ENCODE assay signal across 23 cellular contexts in genomic region chr18:30150466-30151019, GRCh38.
DNase-seq lines count a peak whose midpoint lies in the region; FAIRE-seq and TF ChIP-seq lines count a peak whose summit lies in the region.
"Had no signal": no experiment of that assay in that cellular context is flagged by ENCODE, and none has a peak within 500 bp of the region (broad histone marks: within the 10 kb centered on the region; RNA-seq: fewer than 3 reads in every experiment).

No MANE protein-coding gene starts in this region.

- FAIRE-seq in D721Med (lab: Jason Lieb, UNC): peak; percentile 87
- FAIRE-seq: GM12878, GM19239, H1 had no signal

- TF ChIP-seq CTCF in D721Med (IDR thresholded peaks at IDR 0.05; ENCODE audit: insufficient read depth, missing control alignments): no peak
- TF ChIP-seq CTCF in LNCaP clone FGC (IDR thresholded peaks at IDR 0.05; ENCODE audit: control insufficient read depth, extremely low read depth, insufficient read depth): no peak

- no peak overlapping the region for H3K4me3 ChIP-seq in LNCaP clone FGC (ENCODE audit: low read depth, low read length)
- H3K4me3 ChIP-seq: BLaER1 treated with 17β-estradiol and CSF1 and Interleukin-3, amounts not matched to agents 10 nM and 100 nM; GM12878; GM23248 had no signal

- DNase-seq in D721Med (ENCODE audit: insufficient read length, low spot score) (no peak), LNCaP clone FGC (ENCODE audit: low read depth) (peak; percentile 18), left kidney (ENCODE audit: low read depth, low spot score) (peak; percentile 49), DMS53 (lab: John Stamatoyannopoulos, UW) (no peak), AG08396 (ENCODE audit: low spot score) (no peak), iPS-NIHi7 (ENCODE audit: extremely low spot score) (no peak)
- DNase-seq: AML-193; BE2C; Calu3; CD4-positive, alpha-beta T cell; COR-L47; DMS153; DMS79; EL; GDM1; GM23248; H7; HCEC 1CT; HFFc6 had no signal

Comparison
In these comparisons a context has a peak if more than half of its experiments do, and no peak if none do; other contexts are left out.
1. DNase-seq: peak in LNCaP clone FGC (single experiment) and left kidney (single experiment); none in D721Med (single experiment), DMS53 (single experiment), AG08396 (single experiment) and iPS-NIHi7 (single experiment).